In the genomic region with DNA sequence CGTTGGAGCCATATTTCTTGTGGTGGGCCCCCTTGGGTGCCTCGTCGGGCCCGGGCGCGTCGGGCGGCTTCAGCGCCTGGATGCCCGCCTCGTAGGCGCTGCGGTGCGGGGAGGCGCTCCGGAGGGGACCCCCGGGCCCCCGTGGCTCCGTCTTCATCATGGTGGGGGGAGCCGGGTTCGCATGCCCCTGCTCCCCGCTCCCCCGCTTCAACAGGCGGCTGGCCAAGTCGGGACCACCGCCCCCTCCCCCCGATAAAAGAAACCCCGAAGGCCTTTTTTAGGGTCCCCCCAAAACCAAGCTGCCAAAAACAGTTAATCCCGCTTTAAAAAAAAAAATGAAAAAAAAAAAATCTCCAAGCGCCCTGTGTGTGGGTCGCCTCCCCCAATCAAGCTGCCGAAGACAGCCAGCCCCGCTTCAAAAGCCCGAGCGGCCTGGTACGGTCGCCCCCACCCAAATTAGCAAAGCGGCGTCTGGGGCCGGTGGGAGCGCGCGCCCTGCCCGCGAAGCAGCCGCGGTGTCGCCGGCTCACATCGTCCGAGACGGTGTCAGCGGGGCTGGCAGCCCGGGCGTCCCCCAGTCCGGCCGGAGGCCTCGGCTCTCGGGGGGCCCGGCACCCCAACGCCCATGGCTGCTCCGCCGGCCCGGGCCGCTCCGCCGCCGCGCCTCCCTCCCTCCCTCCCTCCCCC, we compare ENCODE assay signal across 8 cellular contexts. TPM values are rescaled to one million over a fixed set of nuclear protein-coding genes. Genes with fewer than 3 reads are reported as not detected.
DNase-seq lines count a peak whose midpoint lies in the region; ATAC-seq and TF ChIP-seq lines count a peak whose summit lies in the region.

Gene PPP1R9B (minus strand): TSS at position 324 of the 687 bp plus-strand sequence. CDS start 164 bp downstream, at position 160.

- no peak for DNase-seq in GM23248
- DNase-seq in fibroblast of pulmonary artery (ENCODE audit: low read depth): no peak
- DNase-seq in omental fat pad (ENCODE audit: low spot score): no peak
- no peak for DNase-seq in cerebellar nuclear complex (lab: John Stamatoyannopoulos, UW)
- DNase-seq in LoVo (ENCODE audit: low spot score): no peak
- no peak for DNase-seq in activated CD4-positive, alpha-beta T cell treated with anti-CD3 and anti-CD28 coated beads, Interleukin-2, amount 50 U/mL, for 4 hours
- no peak for DNase-seq in stimulated activated CD4-positive, alpha-beta T cell treated with anti-CD3 and anti-CD28 coated beads, Interleukin-4, amount 100 ng/mL, for 24 hours

- 1% methylated on average over 41 to 57 of the region's 69 CpGs for WGBS in GM23248 (ENCODE audit: low coverage in 1 of 2, low lambda C conversion rate in 2 of 2, missing lambda C conversion rate in 2 of 2), 2 experiments

- H3K9me3 ChIP-seq in GM23248 (ENCODE audit: low read depth) (no peaks in the 10 kb centered on the region), SU-DHL-6 (ENCODE audit: insufficient read depth, low read length) (no peaks in the 10 kb centered on the region)

- no peaks in the 10 kb centered on the region for H3K36me3 ChIP-seq in GM23248 (ENCODE audit: low read depth)
- H3K36me3 ChIP-seq in SU-DHL-6 (ENCODE audit: low read length): no peaks in the 10 kb centered on the region

- peaks cover 44% of the 10 kb centered on the region for H3K4me1 ChIP-seq in GM23248 (ENCODE audit: insufficient read depth)

- peak within 1 kb of the TSS; percentile 83 for H3K4me3 ChIP-seq in GM23248
- H3K4me3 ChIP-seq in SU-DHL-6 (ENCODE audit: insufficient read depth, low read length, poor library complexity, severe bottlenecking): peak within 1 kb of the TSS; percentile 94
- H3K4me3 ChIP-seq in fibroblast of pulmonary artery (replicated peaks; ENCODE audit: low read depth, low read length): peak within 1 kb of the TSS; percentile 81

- ATAC-seq in omental fat pad (ENCODE audit: low FRiP score): no peak

- H3K27ac ChIP-seq in GM23248 (peak within 1 kb of the TSS; percentile 76), SU-DHL-6 (ENCODE audit: low read depth, low read length) (peak within 1 kb of the TSS; percentile 95)

- H3K4me2 ChIP-seq in GM23248 (ENCODE audit: unreplicated experiment): peak within 1 kb of the TSS; percentile 97
- H3K4me2 ChIP-seq in SU-DHL-6 (ENCODE audit: low read depth, low read length, poor library complexity, severe bottlenecking): peak within 1 kb of the TSS; percentile 100

- no peaks in the 10 kb centered on the region for H3K27me3 ChIP-seq in GM23248 (replicated peaks; ENCODE audit: insufficient read depth)
- H3K27me3 ChIP-seq in SU-DHL-6 (ENCODE audit: low read length): no peaks in the 10 kb centered on the region

- peaks cover 51% of the 10 kb centered on the region for H3K79me2 ChIP-seq in GM23248 (ENCODE audit: insufficient read depth)
- H3K79me2 ChIP-seq in SU-DHL-6 (ENCODE audit: insufficient read depth, low read length): peaks cover 41% of the 10 kb centered on the region

- H4K20me1 ChIP-seq in GM23248 (ENCODE audit: insufficient read depth) (peaks cover 2% of the 10 kb centered on the region; the same call in 1 of the 2 replicates), SU-DHL-6 (ENCODE audit: low read depth, low read length) (no peaks in the 10 kb centered on the region)

- in situ Hi-C loops in GM23248 (cut with MboI): no loop called here

- peak within 1 kb of the TSS; percentile 63 for H2AFZ ChIP-seq in GM23248
- peak within 1 kb of the TSS; percentile 82 for H2AFZ ChIP-seq in SU-DHL-6 (ENCODE audit: low read depth, low read length, severe bottlenecking)

- peak within 1 kb of the TSS; percentile 98 for H3K9ac ChIP-seq in GM23248
- H3K9ac ChIP-seq in SU-DHL-6 (ENCODE audit: low read length): peak within 1 kb of the TSS; percentile 96

- TF ChIP-seq CTCF in SU-DHL-6 (IDR thresholded peaks at IDR 0.05; ENCODE audit: insufficient read depth, low read length, poor library complexity, severe bottlenecking) (no peak), fibroblast of pulmonary artery (IDR thresholded peaks at IDR 0.05; ENCODE audit: low read length, missing control alignments) (no peak), omental fat pad (IDR thresholded peaks at IDR 0.05) (no peak)

- H3K9me2 ChIP-seq in GM23248 (ENCODE audit: insufficient read depth) (no peaks in the 10 kb centered on the region), SU-DHL-6 (replicated peaks; ENCODE audit: insufficient read depth, low read length) (no peaks in the 10 kb centered on the region)

- peaks cover 23% of the 10 kb centered on the region for H3F3A ChIP-seq in GM23248 (ENCODE audit: insufficient read depth)
- H3F3A ChIP-seq in SU-DHL-6 (ENCODE audit: insufficient read depth): peaks cover 9% of the 10 kb centered on the region; the same call in 1 of the 2 replicates

RNA-seq across cellular contexts. Expression of gene PPP1R9B, which starts in this region (rescaled TPM):
- total RNA-seq in GM23248 (2014; rRNA removed; shearing (Covaris generic)): 62.0 and 69.4 TPM in 2 replicates
- 2.3 and 3.2 TPM in 2 replicates for polyA plus RNA-seq in GM23248 (2016; fragmentation: Nextera tagmentation; extraction: Ambion mirVana)
- total RNA-seq in omental fat pad: 10 to 100 TPM; 16.6 to 38.0 (median 25.6) TPM
